ENCODE assay signal across 1 cellular context in genomic region chr15:82168296-82168695, GRCh38.
TF ChIP-seq lines count a peak whose summit lies in the region.

No MANE protein-coding gene starts in this region.

TF ChIP-seq in HEK293, 187 proteins besides CTCF, POLR2A, EP300 and RAD21 (continued from another document):
- no peak for TF ChIP-seq ZNF610 (tag by site-specific recombination; IDR thresholded peaks at IDR 0.05; ENCODE audit: borderline replicate concordance)
- no peak for TF ChIP-seq ZNF571 (tag by site-specific recombination; IDR thresholded peaks at IDR 0.05)
- TF ChIP-seq KLF17 (tag by site-specific recombination; IDR thresholded peaks at IDR 0.05) = no peak
- no peak for TF ChIP-seq ZNF37A (tag by site-specific recombination; IDR thresholded peaks at IDR 0.05)
- no peak for TF ChIP-seq ZSCAN18 (tag by site-specific recombination; IDR thresholded peaks at IDR 0.05)
- no peak for TF ChIP-seq MYNN (tag by site-specific recombination; IDR thresholded peaks at IDR 0.05; ENCODE audit: borderline replicate concordance)
- TF ChIP-seq SALL2 (tag by site-specific recombination; IDR thresholded peaks at IDR 0.05; ENCODE audit: borderline replicate concordance) = no peak
- TF ChIP-seq ZNF341 (tag by site-specific recombination; IDR thresholded peaks at IDR 0.05; ENCODE audit: low read depth) = no peak
- no peak for TF ChIP-seq ZNF544 (tag by site-specific recombination; IDR thresholded peaks at IDR 0.05)
- TF ChIP-seq ZNF639 (tag by site-specific recombination; IDR thresholded peaks at IDR 0.05) = no peak
- no peak for TF ChIP-seq ZFP69B (tag by site-specific recombination; IDR thresholded peaks at IDR 0.05)
- TF ChIP-seq INSM2 (tag by site-specific recombination; IDR thresholded peaks at IDR 0.05) = no peak
- TF ChIP-seq PBX3 (CRISPR knock-in tag; IDR thresholded peaks at IDR 0.05) = no peak
- no peak for TF ChIP-seq ZNF24 (tag by site-specific recombination; IDR thresholded peaks at IDR 0.05)
- no peak for TF ChIP-seq RBAK (tag by site-specific recombination; IDR thresholded peaks at IDR 0.05)
- no peak for TF ChIP-seq ZNF548 (tag by site-specific recombination; IDR thresholded peaks at IDR 0.05)
- peak; percentile 56; the same call in 1 of the 2 replicates for TF ChIP-seq PRDM6 (tag by site-specific recombination; IDR thresholded peaks at IDR 0.05)
- TF ChIP-seq KLF10 (tag by site-specific recombination; IDR thresholded peaks at IDR 0.05) = no peak
- TF ChIP-seq ZNF670 (tag by site-specific recombination; IDR thresholded peaks at IDR 0.05; ENCODE audit: low read depth) = no peak
- TF ChIP-seq ZNF18 (tag by site-specific recombination; IDR thresholded peaks at IDR 0.05) = no peak
- TF ChIP-seq ZNF585B (tag by site-specific recombination; IDR thresholded peaks at IDR 0.05) = no peak
- TF ChIP-seq SP7 (tag by site-specific recombination; IDR thresholded peaks at IDR 0.05) = 0 out of 2 replicates have a peak, but pooled peaks have one; percentile 22
- no peak for TF ChIP-seq HOXA7 (CRISPR knock-in tag; IDR thresholded peaks at IDR 0.05; ENCODE audit: borderline replicate concordance)
- TF ChIP-seq BCL11B (tag by site-specific recombination; IDR thresholded peaks at IDR 0.05; ENCODE audit: low read depth) = no peak
- TF ChIP-seq ZNF600 (tag by site-specific recombination; IDR thresholded peaks at IDR 0.05) = peak; percentile 69
- no peak for TF ChIP-seq YY1 (tag by site-specific recombination; IDR thresholded peaks at IDR 0.05)
- TF ChIP-seq ZNF366 (tag by site-specific recombination; conservative IDR thresholded peaks at IDR 0.05) = peak; percentile 37; the same call in 1 of the 2 replicates
- no peak for TF ChIP-seq ZNF311 (tag by site-specific recombination; IDR thresholded peaks at IDR 0.05; ENCODE audit: borderline replicate concordance)
- 0 out of 2 replicates have a peak, but pooled peaks have one; percentile 21 for TF ChIP-seq HIC1 (tag by site-specific recombination; IDR thresholded peaks at IDR 0.05)
- TF ChIP-seq ZNF239 (tag by site-specific recombination; IDR thresholded peaks at IDR 0.05) = no peak
- no peak for TF ChIP-seq ZNF707 (tag by site-specific recombination; IDR thresholded peaks at IDR 0.05)
- no peak for TF ChIP-seq ZSCAN5A (tag by site-specific recombination; IDR thresholded peaks at IDR 0.05)
